ENCODE assay signal across 8 cellular contexts in the genomic region with DNA sequence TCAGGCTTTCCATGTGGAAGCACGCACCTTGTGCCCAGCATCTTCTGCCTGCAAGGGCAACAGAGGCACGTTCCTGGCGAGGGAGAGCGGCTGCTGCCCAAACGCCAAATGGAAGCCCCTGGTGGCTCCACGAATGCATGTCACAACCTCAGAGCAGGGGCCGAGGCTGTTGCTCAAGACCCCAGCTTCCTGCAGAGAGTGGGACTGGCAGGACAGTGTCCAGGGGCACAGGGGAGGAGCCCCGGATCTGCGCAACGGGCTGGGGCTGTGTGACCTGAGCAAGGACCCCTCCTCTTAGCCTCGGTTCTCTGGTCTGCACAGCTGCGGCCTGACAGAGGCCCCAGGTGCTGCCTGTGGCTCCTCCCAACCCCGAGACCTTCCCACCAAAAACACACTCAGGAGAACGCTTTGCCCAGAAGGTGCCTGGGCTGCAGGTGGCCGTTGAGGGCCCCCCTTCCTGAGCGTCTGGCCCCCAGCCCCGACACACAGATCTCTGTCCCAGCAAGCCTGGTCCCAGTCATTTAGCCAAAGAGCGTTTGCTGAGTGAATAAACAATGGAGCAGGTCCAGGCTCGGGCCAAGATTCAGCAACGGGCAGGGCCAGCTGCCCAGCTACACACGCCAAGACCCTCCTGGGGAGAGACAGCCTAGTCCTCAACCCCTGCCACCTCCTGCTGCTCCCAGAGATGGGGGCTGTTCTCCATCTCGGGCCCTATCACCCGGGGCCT. TPM values are rescaled to one million over a fixed set of nuclear protein-coding genes. Genes with fewer than 3 reads are reported as not detected.
DNase-seq lines count a peak whose midpoint lies in the region; ATAC-seq and TF ChIP-seq lines count a peak whose summit lies in the region.

No MANE protein-coding gene starts in this region.

- CTCF ChIA-PET in WTC11 (lab: Charles Lee) = interaction anchor here (0.7 to 6.3 kb wide), 5 partner anchors 16 to 98 kb away, joined by 3 to 28 read pairs (median 3); partner anchors contain the start of gene TMEM184A

- 71% methylated on average over 23 of the region's 23 CpGs for WGBS in hepatocyte (ENCODE audit: low lambda C conversion rate, missing lambda C conversion rate)

- peaks cover 46% of the 10 kb centered on the region for H3K4me1 ChIP-seq in hepatocyte (ENCODE audit: insufficient read depth)

- ATAC-seq in WTC11 (no peak), HG02610 (IDR thresholded peaks at IDR 0.05; ENCODE audit: unreplicated experiment) (no peak), GM18498 (IDR thresholded peaks at IDR 0.05; ENCODE audit: unreplicated experiment) (no peak), GM21367 (IDR thresholded peaks at IDR 0.05; ENCODE audit: unreplicated experiment) (no peak)
- no peak for ATAC-seq in stimulated activated memory B cell treated with anti-CD40 and anti-IgM and Interleukin-4, amounts not matched to agents 10 μg/mL and 1 μg/mL and 100 μg/mL, for 72 hours

- H3K27me3 ChIP-seq in hepatocyte = no peaks in the 10 kb centered on the region

- H3K9me3 Mint-ChIP-seq in WTC11 = no peaks in the 10 kb centered on the region
- H3K9me3 Mint-ChIP-seq in stimulated activated memory B cell treated with anti-CD40 and anti-IgM and Interleukin-4, amounts not matched to agents 10 μg/mL and 1 μg/mL and 100 μg/mL, for 72 hours = no peaks in the 10 kb centered on the region

- H3K4me2 ChIP-seq in hepatocyte = peak overlapping the region; percentile 97

- H3K27ac Mint-ChIP-seq in WTC11 = no peak overlapping the region; the same call in 1 of the 2 replicates
- no peak overlapping the region for H3K27ac Mint-ChIP-seq in stimulated activated memory B cell treated with anti-CD40 and anti-IgM and Interleukin-4, amounts not matched to agents 10 μg/mL and 1 μg/mL and 100 μg/mL, for 72 hours

- H3K4me3 ChIP-seq in hepatocyte = peak overlapping the region; percentile 48

- no peak for TF ChIP-seq CTCF in WTC11 (IDR thresholded peaks at IDR 0.05)
- TF ChIP-seq CTCF in hepatocyte (IDR thresholded peaks at IDR 0.05; ENCODE audit: poor library complexity) = no peak

- H3K4me3 Mint-ChIP-seq in WTC11 = peak overlapping the region; percentile 55
- peak overlapping the region; percentile 44 for H3K4me3 Mint-ChIP-seq in stimulated activated memory B cell treated with anti-CD40 and anti-IgM and Interleukin-4, amounts not matched to agents 10 μg/mL and 1 μg/mL and 100 μg/mL, for 72 hours

- H3K79me2 ChIP-seq in hepatocyte = peaks cover 35% of the 10 kb centered on the region

- H3K27ac ChIP-seq in hepatocyte = peak overlapping the region; percentile 16

- no peaks in the 10 kb centered on the region for H3K27me3 Mint-ChIP-seq in WTC11 (ENCODE audit: low read depth)
- H3K27me3 Mint-ChIP-seq in stimulated activated memory B cell treated with anti-CD40 and anti-IgM and Interleukin-4, amounts not matched to agents 10 μg/mL and 1 μg/mL and 100 μg/mL, for 72 hours = peaks cover 14% of the 10 kb centered on the region

- DNase-seq in NCI-H1105 treated with DMSO at 0.1 percent for 48 hours (lab: John Stamatoyannopoulos, UW) (peak; percentile 13), NCI-H1105 (lab: John Stamatoyannopoulos, UW) (no peak), WTC11 (ENCODE audit: low spot score) (no peak), hepatocyte (ENCODE audit: low spot score) (no peak)

- no peaks in the 10 kb centered on the region for H3K36me3 Mint-ChIP-seq in WTC11
- no peaks in the 10 kb centered on the region for H3K36me3 Mint-ChIP-seq in stimulated activated memory B cell treated with anti-CD40 and anti-IgM and Interleukin-4, amounts not matched to agents 10 μg/mL and 1 μg/mL and 100 μg/mL, for 72 hours

- no peak overlapping the region for H2AFZ ChIP-seq in hepatocyte

- peaks cover 16% of the 10 kb centered on the region for H3K4me1 Mint-ChIP-seq in WTC11
- H3K4me1 Mint-ChIP-seq in stimulated activated memory B cell treated with anti-CD40 and anti-IgM and Interleukin-4, amounts not matched to agents 10 μg/mL and 1 μg/mL and 100 μg/mL, for 72 hours = peaks cover 23% of the 10 kb centered on the region

- no peaks in the 10 kb centered on the region for H3K9me2 ChIP-seq in hepatocyte (replicated peaks; ENCODE audit: insufficient read depth)

- no peaks in the 10 kb centered on the region for H3K9me3 ChIP-seq in hepatocyte (ENCODE audit: low read depth)

- POLR2A ChIA-PET in WTC11 (lab: Charles Lee) = no interaction called here

- H4K20me1 ChIP-seq in hepatocyte (ENCODE audit: insufficient read depth, poor library complexity, severe bottlenecking) = no peaks in the 10 kb centered on the region

- H3K36me3 ChIP-seq in hepatocyte (replicated peaks; ENCODE audit: insufficient read depth, low read depth) = no peaks in the 10 kb centered on the region

TF ChIP-seq in WTC11, 78 proteins besides CTCF, POLR2A, EP300 and RAD21 (continues in another document):
- TF ChIP-seq ZBTB21 (CRISPR knock-in tag; IDR thresholded peaks at IDR 0.05; ENCODE audit: borderline replicate concordance) = no peak
- TF ChIP-seq, protein P1, sequence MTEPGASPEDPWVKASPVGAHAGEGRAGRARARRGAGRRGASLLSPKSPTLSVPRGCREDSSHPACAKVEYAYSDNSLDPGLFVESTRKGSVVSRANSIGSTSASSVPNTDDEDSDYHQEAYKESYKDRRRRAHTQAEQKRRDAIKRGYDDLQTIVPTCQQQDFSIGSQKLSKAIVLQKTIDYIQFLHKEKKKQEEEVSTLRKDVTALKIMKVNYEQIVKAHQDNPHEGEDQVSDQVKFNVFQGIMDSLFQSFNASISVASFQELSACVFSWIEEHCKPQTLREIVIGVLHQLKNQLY (CRISPR knock-in tag; IDR thresholded peaks at IDR 0.05) = no peak
- TF ChIP-seq AR (CRISPR knock-in tag; IDR thresholded peaks at IDR 0.05) = no peak
- no peak for TF ChIP-seq CREB1 (CRISPR knock-in tag; IDR thresholded peaks at IDR 0.05)
- TF ChIP-seq NFATC4 (CRISPR knock-in tag; IDR thresholded peaks at IDR 0.05) = no peak
- no peak for TF ChIP-seq ZSCAN18 (CRISPR knock-in tag; IDR thresholded peaks at IDR 0.05)
- TF ChIP-seq GRHL2 (CRISPR knock-in tag; IDR thresholded peaks at IDR 0.05; ENCODE audit: insufficient replicate concordance, severe bottlenecking) = no peak
- no peak for TF ChIP-seq OVOL2 (CRISPR knock-in tag; IDR thresholded peaks at IDR 0.05; ENCODE audit: borderline replicate concordance)
- no peak for TF ChIP-seq USF1 (CRISPR knock-in tag; IDR thresholded peaks at IDR 0.05)
- TF ChIP-seq MXD4 (CRISPR knock-in tag; IDR thresholded peaks at IDR 0.05; ENCODE audit: borderline replicate concordance) = no peak
- TF ChIP-seq NFYB (CRISPR knock-in tag; conservative IDR thresholded peaks at IDR 0.05; ENCODE audit: low read depth) = no peak
- no peak for TF ChIP-seq CREM (CRISPR knock-in tag; IDR thresholded peaks at IDR 0.05)
- no peak for TF ChIP-seq IRF2 (CRISPR knock-in tag; IDR thresholded peaks at IDR 0.05; ENCODE audit: borderline replicate concordance, low read depth)
- no peak for TF ChIP-seq TEAD1 (CRISPR knock-in tag; IDR thresholded peaks at IDR 0.05)
- TF ChIP-seq KAT7 (CRISPR knock-in tag; IDR thresholded peaks at IDR 0.05; ENCODE audit: borderline replicate concordance) = no peak

RNA-seq across cellular contexts. Expression of gene MICALL2, which starts 1.2 kb away (rescaled TPM):
- total RNA-seq in WTC11 (2021) (13.6 to 15.7 TPM (median 14.1 TPM) in 3 replicates), hepatocyte (9.8 and 16.4 TPM in 2 replicates)
- 28.2 and 34.5 TPM in 2 replicates for polyA plus RNA-seq in hepatocyte

RNA-seq across cellular contexts. Expression of gene INTS1, which starts 46.1 kb away (rescaled TPM):
- 143 to 161 TPM (median 150 TPM) in 3 replicates for total RNA-seq in WTC11 (2021)
- total RNA-seq in hepatocyte = 15.5 and 30.0 TPM in 2 replicates
- 53.6 and 57.3 TPM in 2 replicates for polyA plus RNA-seq in hepatocyte
